In the genomic region with DNA sequence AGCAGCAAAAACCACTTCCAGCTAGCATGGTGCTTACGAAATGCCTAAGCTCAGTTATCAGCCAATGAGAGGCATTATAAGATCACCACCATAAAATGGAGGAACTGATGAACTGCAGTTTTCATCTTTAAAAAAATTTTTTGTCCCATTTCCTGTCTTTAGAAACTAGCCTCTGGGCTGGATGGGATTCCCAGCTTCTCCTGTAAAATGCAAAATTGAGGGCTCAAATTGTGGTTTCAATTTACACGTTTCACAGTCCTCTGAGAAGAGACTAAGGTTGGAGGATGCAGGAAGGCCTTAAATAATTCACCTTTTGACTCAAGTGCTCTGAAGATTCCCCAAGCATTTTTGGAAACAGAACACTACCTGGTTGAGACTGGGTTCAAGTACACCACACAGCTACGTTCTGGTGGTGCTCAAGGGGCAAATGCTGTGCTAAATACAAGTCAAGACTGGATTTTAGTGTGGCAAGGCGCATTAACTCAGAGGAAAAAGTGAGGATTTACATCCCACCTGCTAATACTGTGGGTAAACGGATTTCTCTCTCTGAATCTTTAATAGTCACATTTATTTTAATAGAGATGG, we compare ENCODE assay signal across 8 cellular contexts. TPM values are rescaled to one million over a fixed set of nuclear protein-coding genes. Genes with fewer than 3 reads are reported as not detected.
DNase-seq lines count a peak whose midpoint lies in the region; ATAC-seq and TF ChIP-seq lines count a peak whose summit lies in the region.

No MANE protein-coding gene starts in this region.

- H3K4me3 Mint-ChIP-seq in activated naive CD4-positive, alpha-beta T cell treated with anti-CD3 and anti-CD28 coated beads, Interleukin-2, amount 10 ng/mL, durations not matched to agents 7 days and 5 days = peak overlapping the region; percentile 88

- peaks cover 26% of the 10 kb centered on the region for H3K4me1 Mint-ChIP-seq in activated naive CD4-positive, alpha-beta T cell treated with anti-CD3 and anti-CD28 coated beads, Interleukin-2, amount 10 ng/mL, durations not matched to agents 7 days and 5 days

- peak overlapping the region; percentile 96 for H3K27ac Mint-ChIP-seq in activated naive CD4-positive, alpha-beta T cell treated with anti-CD3 and anti-CD28 coated beads, Interleukin-2, amount 10 ng/mL, durations not matched to agents 7 days and 5 days

- no peaks in the 10 kb centered on the region for H3K27me3 Mint-ChIP-seq in activated naive CD4-positive, alpha-beta T cell treated with anti-CD3 and anti-CD28 coated beads, Interleukin-2, amount 10 ng/mL, durations not matched to agents 7 days and 5 days

- H3K9me3 ChIP-seq in NT2/D1 (ENCODE audit: insufficient read depth, low read length) (no peaks in the 10 kb centered on the region), lung (ENCODE audit: control insufficient read depth in 2 of 2, insufficient read depth in 1 of 2, low read length in 1 of 2) (no peaks in the 10 kb centered on the region), tibial artery (no peaks in the 10 kb centered on the region)

- TF ChIP-seq CTCF in cardiac fibroblast (IDR thresholded peaks at IDR 0.05; ENCODE audit: low read depth, low read length) = no peak
- TF ChIP-seq CTCF in lung (IDR thresholded peaks at IDR 0.05; ENCODE audit: control extremely low read depth, extremely low read depth) = no peak
- TF ChIP-seq CTCF in tibial artery (IDR thresholded peaks at IDR 0.05) = no peak

- ATAC-seq in lung (ENCODE audit: insufficient read depth, low FRiP score) (no peak), HG03025 (IDR thresholded peaks at IDR 0.05; ENCODE audit: low FRiP score, unreplicated experiment) (no peak)

- peaks cover 3% of the 10 kb centered on the region for H3K36me3 Mint-ChIP-seq in activated naive CD4-positive, alpha-beta T cell treated with anti-CD3 and anti-CD28 coated beads, Interleukin-2, amount 10 ng/mL, durations not matched to agents 7 days and 5 days

- CTCF ChIA-PET in activated naive CD4-positive, alpha-beta T cell treated with anti-CD3 and anti-CD28 coated beads, Interleukin-2, amount 10 ng/mL, durations not matched to agents 7 days and 5 days (lab: Charles Lee) = interaction anchor here (1.1 to 1.4 kb wide), 2 partner anchors 10 to 29 kb away, joined by 3 to 5 read pairs; no protein-coding TSS in a partner anchor

- peaks cover 8% of the 10 kb centered on the region for H3K9me3 Mint-ChIP-seq in activated naive CD4-positive, alpha-beta T cell treated with anti-CD3 and anti-CD28 coated beads, Interleukin-2, amount 10 ng/mL, durations not matched to agents 7 days and 5 days

- 19 to 24% methylated on average over 5 of the region's 5 CpGs for WGBS in lung, 2 donors

- no peaks in the 10 kb centered on the region for H3K4me1 ChIP-seq in NT2/D1 (ENCODE audit: insufficient read depth, insufficient read length)
- peaks cover 0 to 2% of the 10 kb centered on the region in 2 donors for H3K4me1 ChIP-seq in lung (ENCODE audit: control insufficient read depth in 2 of 2, insufficient read depth in 2 of 2, low read length in 2 of 2)
- peaks cover 0 to 16% (median 8%) of the 10 kb centered on the region in 4 donors for H3K4me1 ChIP-seq in tibial artery

- H3K36me3 ChIP-seq in NT2/D1 (ENCODE audit: insufficient read depth, insufficient read length, low read length) (no peaks in the 10 kb centered on the region), lung (ENCODE audit: control insufficient read depth in 2 of 2, insufficient read depth in 2 of 2, low read length in 2 of 2) (peaks cover 0 to 6% of the 10 kb centered on the region in 2 donors), tibial artery (peaks cover 0 to 9% (median 7%) of the 10 kb centered on the region in 3 donors)

- DNase-seq in activated naive CD4-positive, alpha-beta T cell treated with anti-CD3 and anti-CD28 coated beads, Interleukin-2, amount 10 ng/mL, durations not matched to agents 7 days and 5 days = no peak
- no peak for DNase-seq in activated naive CD4-positive, alpha-beta T cell treated with Interleukin-2 at 50 U/mL for 16 hours
- DNase-seq in NT2/D1 (ENCODE audit: low read depth, low spot score) = no peak
- DNase-seq in cardiac fibroblast (ENCODE audit: low read depth in 2 of 2) = peak; percentile 23 to 33
- DNase-seq in lung (ENCODE audit: low spot score) = no peak
- no peak for DNase-seq in tibial artery
- no peak for DNase-seq in NCI-H187 (lab: John Stamatoyannopoulos, UW)

- H3K4me3 ChIP-seq in NT2/D1 (ENCODE audit: insufficient read length, low read depth) (peak overlapping the region; percentile 65), cardiac fibroblast (replicated peaks in 1 of 2; ENCODE audit: low read depth in 2 of 2, low read length in 2 of 2) (peak overlapping the region; percentile 71 to 76), lung (peak overlapping the region; percentile 44), tibial artery (peak overlapping the region; percentile 78 to 93)

- intact Hi-C loops in tibial artery (cut with DNase I; ENCODE audit: low total_unique reads) = no loop called here

- H3K27me3 ChIP-seq in NT2/D1 (ENCODE audit: insufficient read depth, insufficient read length) = no peaks in the 10 kb centered on the region
- no peaks in the 10 kb centered on the region for H3K27me3 ChIP-seq in lung (ENCODE audit: control insufficient read depth, insufficient read depth)
- H3K27me3 ChIP-seq in tibial artery = no peaks in the 10 kb centered on the region

- H3K9ac ChIP-seq in NT2/D1 (ENCODE audit: insufficient read length, low read depth) = peak overlapping the region; percentile 85

- H3K27ac ChIP-seq in lung (ENCODE audit: low read depth in 1 of 2, low read length in 1 of 2) = peak overlapping the region; percentile 88 to 98
- H3K27ac ChIP-seq in tibial artery = peak overlapping the region; percentile 98 to 99

RNA-seq across cellular contexts. Expression of a gene that starts 0.9 kb away (rescaled TPM):
- 10 to 100 TPM in 1 of 2 donors, 1 to 10 TPM in 1; 8.0 to 20.1 TPM for total RNA-seq in lung
- 1 to 10 TPM; 4.7 to 5.6 TPM for polyA plus RNA-seq in lung

RNA-seq across cellular contexts. Expression of a gene that starts 35.0 kb away (rescaled TPM):
- 10 to 100 TPM; 25.7 to 63.4 TPM for total RNA-seq in lung
- 10 to 100 TPM in 1 of 2 donors, 1 to 10 TPM in 1; 9.4 to 10.4 TPM for polyA plus RNA-seq in lung

Comparison
In these comparisons a context has a peak if more than half of its experiments do, and no peak if none do; other contexts are left out.
1. DNase-seq: peak in cardiac fibroblast (2 of 2); none in activated naive CD4-positive, alpha-beta T cell treated with anti-CD3 and anti-CD28 coated beads, Interleukin-2, amount 10 ng/mL, durations not matched to agents 7 days and 5 days (single experiment), activated naive CD4-positive, alpha-beta T cell treated with Interleukin-2 at 50 U/mL for 16 hours (single experiment), NT2/D1 (single experiment), lung (single experiment), tibial artery (0 of 2) and NCI-H187 (0 of 2).
2. Peak in every context shown above with its lines, with median percentiles within 50 percentile points of each other: H3K4me3 ChIP-seq.